8 cellular contexts compared by ENCODE assay signal in the genomic region with DNA sequence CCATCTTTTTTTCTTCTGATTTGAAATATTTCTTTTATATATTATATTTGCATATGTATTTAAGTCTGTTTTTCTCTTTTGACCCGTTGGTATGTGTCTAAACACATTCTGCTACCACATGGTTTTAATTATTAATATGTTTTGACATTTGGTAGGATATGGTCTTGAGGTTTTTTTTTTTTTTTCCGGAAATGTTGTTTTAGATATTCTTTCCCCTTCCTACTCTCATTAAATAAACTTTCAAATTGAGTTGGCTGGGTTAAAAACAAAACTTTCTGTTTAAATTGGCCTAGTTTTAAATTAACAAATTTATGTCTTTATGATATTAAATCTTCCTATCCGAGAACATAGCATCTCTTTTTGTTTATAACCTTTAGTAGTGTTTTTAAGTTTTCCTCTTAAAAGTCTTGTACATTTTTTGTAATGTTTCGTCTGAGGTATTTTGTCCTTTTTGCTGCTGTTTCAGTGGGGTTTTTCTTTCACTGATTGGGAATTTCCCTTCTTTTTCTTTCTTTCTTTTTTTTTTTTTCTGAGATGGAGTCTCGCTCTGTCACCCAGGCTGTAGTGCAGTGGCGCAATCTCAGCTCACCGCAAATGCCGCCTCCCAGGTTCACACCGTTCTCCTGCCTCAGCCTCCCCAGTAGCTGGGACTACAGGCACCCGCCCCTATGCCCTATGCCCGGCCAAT. TPM values are rescaled to one million over a fixed set of nuclear protein-coding genes. Genes with fewer than 3 reads are reported as not detected.
A peak's percentile ranks its signal among the peaks of the same experiment; 100 is the strongest.
DNase-seq lines count a peak whose midpoint lies in the region; ATAC-seq, FAIRE-seq and TF ChIP-seq lines count a peak whose summit lies in the region.

No MANE protein-coding gene starts in this region.

- CTCF ChIA-PET in CD8-positive, alpha-beta memory T cell (lab: Charles Lee) = no interaction called here
- CTCF ChIA-PET in K562 (lab: Yijun Ruan, JAX; ENCODE audit: low intra/inter-chr PET ratio) = no interaction called here

- H4K20me1 ChIP-seq in Karpas-422 (ENCODE audit: insufficient read depth, low read depth, low read length) (0 out of 2 replicates have a peak, but pooled peaks cover 8% of the 10 kb centered on the region), K562 (replicated peaks; ENCODE audit: control insufficient read depth, insufficient read depth, low read length) (peaks cover 6% of the 10 kb centered on the region; the same call in 1 of the 2 replicates)

- H3K27ac Mint-ChIP-seq in CD8-positive, alpha-beta memory T cell = peak overlapping the region in 7 of 8 donors; percentile 20 to 89 (median 74)

- no peaks in the 10 kb centered on the region for H3K9me1 ChIP-seq in K562 (ENCODE audit: control insufficient read depth, insufficient read depth, low read length)

- H3K9me3 ChIP-seq in CD8-positive, alpha-beta memory T cell (ENCODE audit: low read length) = no peaks in the 10 kb centered on the region
- H3K9me3 ChIP-seq in Karpas-422 (ENCODE audit: low read length) (no peaks in the 10 kb centered on the region), K562 (replicated peaks; ENCODE audit: control insufficient read depth, insufficient read depth, low read depth, low read length) (no peaks in the 10 kb centered on the region), uterus (no peaks in the 10 kb centered on the region)

- TF ChIP-seq RAD21 in K562 (CRISPR knock-in tag; conservative IDR thresholded peaks at IDR 0.05 in 1 of 2, IDR thresholded peaks at IDR 0.05 in 1 of 2) = no peak

- intact Hi-C loops in K562 (cut with micrococcal nuclease) = no loop called here
- intact Hi-C loops in uterus (cut with DNase I; ENCODE audit: low total_unique reads) = no loop called here

- POLR2A ChIA-PET in CD8-positive, alpha-beta memory T cell (lab: Charles Lee) = no interaction called here
- POLR2A ChIA-PET in K562 (lab: Yijun Ruan, JAX) = interaction anchor here (2.2 kb wide), 1 partner anchor 9 kb away, joined by 7 read pairs; no protein-coding TSS in a partner anchor

- H3K27me3 Mint-ChIP-seq in CD8-positive, alpha-beta memory T cell = no peaks in the 10 kb centered on the region

- BruUV-seq in K562 (replicated peaks; lab: Mats Ljungman, UMichigan) = no TSS peak

- TF ChIP-seq POLR2A in K562 (conservative IDR thresholded peaks at IDR 0.05) (no peak), uterus (IDR thresholded peaks at IDR 0.05) (no peak)

- H3K36me3 Mint-ChIP-seq in CD8-positive, alpha-beta memory T cell = peaks cover 0 to 1% (median 0%) of the 10 kb centered on the region in 3 donors

- no peaks in the 10 kb centered on the region for H3K9me2 ChIP-seq in Karpas-422 (replicated peaks; ENCODE audit: insufficient read depth, low read length)

- H3K27me3 ChIP-seq in CD8-positive, alpha-beta memory T cell (ENCODE audit: insufficient read depth, low read length, poor library complexity, severe bottlenecking) = no peaks in the 10 kb centered on the region
- no peaks in the 10 kb centered on the region for H3K27me3 ChIP-seq in Karpas-422 (ENCODE audit: low read length)
- no peaks in the 10 kb centered on the region for H3K27me3 ChIP-seq in K562 (ENCODE audit: control insufficient read depth in 2 of 2, insufficient read depth in 2 of 2, low read length in 2 of 2)
- H3K27me3 ChIP-seq in uterus = no peaks in the 10 kb centered on the region

- 77% methylated on average over 5 of the region's 11 CpGs for WGBS in K562 (ENCODE audit: insufficient coverage, low coverage, missing lambda C conversion rate)

- H3K9me3 Mint-ChIP-seq in CD8-positive, alpha-beta memory T cell = no peaks in the 10 kb centered on the region

- no peak for TF ChIP-seq CTCF in K562 (IDR thresholded peaks at IDR 0.05 in 2 of 3, conservative IDR thresholded peaks at IDR 0.05 in 1 of 3; ENCODE audit: insufficient read depth in 2 of 3, low read depth in 1 of 3, low read length in 3 of 3)
- TF ChIP-seq CTCF in uterus (IDR thresholded peaks at IDR 0.05) = no peak

- H3K4me2 ChIP-seq in Karpas-422 (ENCODE audit: low read depth, low read length, poor library complexity, severe bottlenecking) (peak overlapping the region; percentile 27), K562 (ENCODE audit: insufficient read depth, low read length) (no peak overlapping the region)

- H3K36me3 ChIP-seq in CD8-positive, alpha-beta memory T cell (ENCODE audit: insufficient read depth, low read length) = no peaks in the 10 kb centered on the region
- H3K36me3 ChIP-seq in Karpas-422 (ENCODE audit: insufficient read depth, low read length) (no peaks in the 10 kb centered on the region), K562 (ENCODE audit: control insufficient read depth, insufficient read depth, low read length) (peaks cover 2% of the 10 kb centered on the region; the same call in 1 of the 3 replicates), uterus (no peaks in the 10 kb centered on the region)

- no peak for FAIRE-seq in K562 (lab: Jason Lieb, UNC)

- peak; percentile 49 for ATAC-seq in GM21515 (IDR thresholded peaks at IDR 0.05; ENCODE audit: unreplicated experiment)
- ATAC-seq in K562 = no peak
- ATAC-seq in GM19328 (IDR thresholded peaks at IDR 0.05; ENCODE audit: unreplicated experiment) = no peak

- H3K9ac ChIP-seq in Karpas-422 (ENCODE audit: low read length) (no peak overlapping the region), K562 (ENCODE audit: insufficient read depth in 1 of 2, low read depth in 2 of 2, low read length in 2 of 2) (no peak overlapping the region)

- DNase-seq in CD8-positive, alpha-beta memory T cell = peak in 4 of 5 donors; percentile 34 to 55 (median 43)
- no peak for DNase-seq in Karpas-422
- DNase-seq in K562 (ENCODE audit: extremely low read depth in 1 of 4, low spot score in 3 of 4) = no peak
- DNase-seq in SHP77 (lab: John Stamatoyannopoulos, UW) = no peak
- no peak for DNase-seq in uterus
- DNase-seq in GOT3 (lab: John Stamatoyannopoulos, UW) = no peak

- H3K4me3 Mint-ChIP-seq in CD8-positive, alpha-beta memory T cell = peak overlapping the region; percentile 68 to 90 (median 81)

- no peak overlapping the region for H3K4me3 ChIP-seq in CD8-positive, alpha-beta memory T cell (ENCODE audit: low read length)
- H3K4me3 ChIP-seq in Karpas-422 (ENCODE audit: low read length) (no peak overlapping the region), K562 (no peak overlapping the region), uterus (no peak overlapping the region)

- TF ChIP-seq EP300 in K562 (IDR thresholded peaks at IDR 0.05; ENCODE audit: low read length) = no peak

- peaks cover 83% of the 10 kb centered on the region for H3K79me2 ChIP-seq in Karpas-422 (ENCODE audit: low read length)
- peaks cover 93% of the 10 kb centered on the region for H3K79me2 ChIP-seq in K562 (ENCODE audit: control insufficient read depth, insufficient read depth, low read length)

- peaks cover 8% of the 10 kb centered on the region for H3K4me1 ChIP-seq in CD8-positive, alpha-beta memory T cell (ENCODE audit: insufficient read depth, low read length)
- H3K4me1 ChIP-seq in Karpas-422 (ENCODE audit: low read length) = peaks cover 10% of the 10 kb centered on the region
- peaks cover 6 to 23% of the 10 kb centered on the region in 2 experiments; a peak in 4 of 5 replicates for H3K4me1 ChIP-seq in K562 (replicated peaks in 1 of 2; ENCODE audit: control insufficient read depth in 2 of 2, insufficient read depth in 2 of 2, low read length in 2 of 2)
- H3K4me1 ChIP-seq in uterus = peaks cover 0 to 2% of the 10 kb centered on the region in 2 donors

- H3K4me1 Mint-ChIP-seq in CD8-positive, alpha-beta memory T cell = peaks cover 35 to 68% (median 52%) of the 10 kb centered on the region in 3 donors

- H2AFZ ChIP-seq in Karpas-422 (ENCODE audit: low read length) (no peak overlapping the region), K562 (ENCODE audit: low read depth, low read length) (no peak overlapping the region)

- H3K27ac ChIP-seq in CD8-positive, alpha-beta memory T cell (ENCODE audit: low read depth, low read length) = no peak overlapping the region
- no peak overlapping the region for H3K27ac ChIP-seq in Karpas-422 (ENCODE audit: low read length)
- no peak overlapping the region for H3K27ac ChIP-seq in K562 (ENCODE audit: extremely low read depth, low read depth, low read length)
- peak overlapping the region in 1 of 2 donors; percentile 3 for H3K27ac ChIP-seq in uterus

- in situ Hi-C loops in K562 (cut with MboI) = no loop called here

RNA-seq across cellular contexts. Expression of a gene that starts 25.4 kb away (rescaled TPM):
- 10 to 100 TPM; 18.5 to 22.3 TPM for total RNA-seq in CD8-positive, alpha-beta memory T cell
- polyA plus RNA-seq in CD8-positive, alpha-beta memory T cell = 7.8 TPM
- 7.3 and 14.4 TPM in 2 replicates for total RNA-seq in Karpas-422 (2014; rRNA removed; shearing (Covaris generic); ENCODE audit: low replicate concordance)
- 43.5 and 111 TPM in 2 replicates for total RNA-seq in K562 (2011; cell fraction: chromatin; rRNA removed; ENCODE audit: low replicate concordance)
- 26.8 and 30.9 TPM in 2 replicates for total RNA-seq in K562 (2011; cell fraction: nucleolus; rRNA removed)
- 39.2 and 43.8 TPM in 2 replicates for total RNA-seq in K562 (2011; cell fraction: nucleoplasm; rRNA removed)
- total RNA-seq in K562 (2014; rRNA removed) = 13.8 and 19.7 TPM in 2 replicates
- 30.9 and 32.5 TPM in 2 replicates for total RNA-seq in K562 (2014; rRNA removed; fragmentation: Illumina TruSeq; extraction: Trizol)
- total RNA-seq in K562 (2015; rRNA removed; fragmentation: Illumina TruSeq; extraction: Trizol) = 27.2 and 28.9 TPM in 2 replicates
- total RNA-seq in K562 (2021) = 25.1 and 26.7 TPM in 2 replicates
- 26.4 and 30.5 TPM in 2 replicates for polyA plus RNA-seq in K562 (2011; rRNA removed)
- polyA plus RNA-seq in K562 (2011; cell fraction: cytosol; rRNA removed) = 20.9 and 24.4 TPM in 2 replicates
- polyA plus RNA-seq in K562 (2011; cell fraction: nucleus; rRNA removed) = 26.2 and 37.4 TPM in 2 replicates
- 14.6 and 16.2 TPM in 2 replicates for polyA plus RNA-seq in K562 (2012)
- 28.7 and 33.5 TPM in 2 replicates for polyA plus RNA-seq in K562 (2014; fragmentation: Illumina TruSeq; extraction: Trizol)
- 10 to 100 TPM; 21.3 to 25.9 TPM for polyA plus RNA-seq in K562 (2014; fragmentation: Nextera tagmentation; extraction: Ambion mirVana)
- 17.8 and 20.1 TPM in 2 replicates for polyA plus RNA-seq in K562 (2014; rRNA removed)
- 53.1 and 55.6 TPM in 2 replicates for polyA minus RNA-seq in K562 (2011; rRNA and poly(A)+ RNA removed)
- 14.7 and 16.5 TPM in 2 replicates for polyA minus RNA-seq in K562 (2011; cell fraction: cytosol; rRNA and poly(A)+ RNA removed)
- polyA minus RNA-seq in K562 (2011; cell fraction: nucleus; rRNA and poly(A)+ RNA removed) = 43.2 and 79.5 TPM in 2 replicates
- 10 to 100 TPM in 3 of 4 donors, 1 to 10 TPM in 1; 3.6 to 31.5 (median 19.9) TPM for total RNA-seq in uterus

RNA-seq across cellular contexts. Expression of a gene that starts 52.2 kb away (rescaled TPM):
- 1 to 10 TPM; 1.9 to 2.2 TPM for total RNA-seq in CD8-positive, alpha-beta memory T cell
- 1.1 TPM for polyA plus RNA-seq in CD8-positive, alpha-beta memory T cell
- not detected in 2 replicates for total RNA-seq in Karpas-422 (2014; rRNA removed; shearing (Covaris generic); ENCODE audit: low replicate concordance)
- 2.8 and 4.8 TPM in 2 replicates for total RNA-seq in K562 (2011; cell fraction: chromatin; rRNA removed; ENCODE audit: low replicate concordance)
- 1.3 and 2.0 TPM in 2 replicates for total RNA-seq in K562 (2011; cell fraction: nucleolus; rRNA removed)
- 3.2 and 4.5 TPM in 2 replicates for total RNA-seq in K562 (2011; cell fraction: nucleoplasm; rRNA removed)
- total RNA-seq in K562 (2014; rRNA removed) (2.2 and 2.5 TPM in 2 replicates), K562 (2014; rRNA removed; fragmentation: Illumina TruSeq; extraction: Trizol) (2.0 and 2.4 TPM in 2 replicates), K562 (2015; rRNA removed; fragmentation: Illumina TruSeq; extraction: Trizol) (2.0 and 2.5 TPM in 2 replicates), K562 (2021) (1.1 and 2.4 TPM in 2 replicates), uterus (10 to 100 TPM in 3 of 4 donors, 1 to 10 TPM in 1; 2.6 to 48.9 (median 18.4) TPM)
- polyA plus RNA-seq in K562 (2011; rRNA removed) (2.4 and 4.5 TPM in 2 replicates), K562 (2014; fragmentation: Illumina TruSeq; extraction: Trizol) (1.8 and 1.9 TPM in 2 replicates), K562 (2014; fragmentation: Nextera tagmentation; extraction: Ambion mirVana) (1 to 10 TPM in 1 of 2 experiments, under 1 TPM in 1; 0.99 to 1.0 TPM), K562 (2014; rRNA removed) (4.2 and 4.3 TPM in 2 replicates)
- polyA plus RNA-seq in K562 (2011; cell fraction: cytosol; rRNA removed) = 1.5 and 1.7 TPM in 2 replicates
- 2.4 TPM in 2 replicates for polyA plus RNA-seq in K562 (2011; cell fraction: nucleus; rRNA removed)
- polyA plus RNA-seq in K562 (2012) = 2.3 and 2.6 TPM in 2 replicates
- 1.2 and 2.1 TPM in 2 replicates for polyA minus RNA-seq in K562 (2011; rRNA and poly(A)+ RNA removed)
- polyA minus RNA-seq in K562 (2011; cell fraction: cytosol; rRNA and poly(A)+ RNA removed) = not detected in 2 replicates
- 0.54 and 1.2 TPM in 2 replicates for polyA minus RNA-seq in K562 (2011; cell fraction: nucleus; rRNA and poly(A)+ RNA removed)

Comparison
In these comparisons a context has a peak if more than half of its experiments do, and no peak if none do; other contexts are left out.
1. DNase-seq: peak in CD8-positive, alpha-beta memory T cell (4 of 5); none in Karpas-422 (single experiment), K562 (0 of 4), SHP77 (0 of 2), uterus (0 of 2) and GOT3 (single experiment).